Comparison of ENCODE assay signal across 8 cellular contexts in genomic region chr16:2867987-2868789, GRCh38. TPM values are rescaled to one million over a fixed set of nuclear protein-coding genes. Genes with fewer than 3 reads are reported as not detected.
DNase-seq lines count a peak whose midpoint lies in the region; TF ChIP-seq lines count a peak whose summit lies in the region.

No MANE protein-coding gene starts in this region.

- H3K27me3 Mint-ChIP-seq in activated naive CD4-positive, alpha-beta T cell treated with anti-CD3 and anti-CD28 coated beads, Interleukin-2, amount 50 U/mL, for 24 hours, result no peaks in the 10 kb centered on the region

- TF ChIP-seq CTCF in HEK293 (tag by site-specific recombination; IDR thresholded peaks at IDR 0.05), result peak; percentile 97

- H3K4me1 Mint-ChIP-seq in activated naive CD4-positive, alpha-beta T cell treated with anti-CD3 and anti-CD28 coated beads, Interleukin-2, amount 50 U/mL, for 24 hours, result peaks cover 5% of the 10 kb centered on the region

- H3K27ac Mint-ChIP-seq in activated naive CD4-positive, alpha-beta T cell treated with anti-CD3 and anti-CD28 coated beads, Interleukin-2, amount 50 U/mL, for 24 hours, result peak overlapping the region; percentile 92

- no peaks in the 10 kb centered on the region for H3K9me3 Mint-ChIP-seq in activated naive CD4-positive, alpha-beta T cell treated with anti-CD3 and anti-CD28 coated beads, Interleukin-2, amount 50 U/mL, for 24 hours

- peak overlapping the region; percentile 68 for H3K4me3 ChIP-seq in HEK293 (ENCODE audit: low read depth, low read length)

- H3K36me3 Mint-ChIP-seq in activated naive CD4-positive, alpha-beta T cell treated with anti-CD3 and anti-CD28 coated beads, Interleukin-2, amount 50 U/mL, for 24 hours, result no peaks in the 10 kb centered on the region

- H3K4me3 Mint-ChIP-seq in activated naive CD4-positive, alpha-beta T cell treated with anti-CD3 and anti-CD28 coated beads, Interleukin-2, amount 50 U/mL, for 24 hours, result peak overlapping the region; percentile 91

- no peaks in the 10 kb centered on the region for H3K36me3 ChIP-seq in HEK293 (ENCODE audit: control insufficient read depth in 2 of 2, insufficient read depth in 1 of 2, low read length in 2 of 2)

- CTCF ChIA-PET in HEK293 (lab: Yijun Ruan, JAX), result interaction anchor here (0.6 to 1.9 kb wide), 41 partner anchors 14 to 249 kb away, joined by 3 to 25 read pairs (median 5); partner anchors contain the start of genes ELOB, FLYWCH1, FLYWCH2 and KCTD5

- H3K4me1 ChIP-seq in HEK293 (ENCODE audit: control insufficient read depth, insufficient read depth, low read length), result no peaks in the 10 kb centered on the region

- H3K27ac ChIP-seq in HEK293 (ENCODE audit: extremely low read depth, low read depth, low read length) (peak overlapping the region; percentile 67), temporal lobe (ENCODE audit: low read depth, low read length) (peak overlapping the region; percentile 59)

- DNase-seq in GM03348 (ENCODE audit: low spot score), result peak; percentile 97
- DNase-seq in MV-4-11 (lab: John Stamatoyannopoulos, UW), result peak; percentile 97
- peak; percentile 91 for DNase-seq in SK-N-DZ (ENCODE audit: low spot score)
- DNase-seq in glomerular endothelial cell (ENCODE audit: extremely low read depth, low read depth, low spot score), result peak; percentile 66
- peak; percentile 93 for DNase-seq in occipital lobe (lab: John Stamatoyannopoulos, UW)

- H3K9me3 ChIP-seq in HEK293 (ENCODE audit: control insufficient read depth, insufficient read depth, low read depth, low read length), result no peaks in the 10 kb centered on the region

- POLR2A ChIA-PET in HEK293 (lab: Yijun Ruan, JAX), result interaction anchor here (0.7 to 2.0 kb wide), 14 partner anchors 13 to 195 kb away, joined by 3 to 18 read pairs (median 4); partner anchors contain the start of genes ELOB, FLYWCH1, FLYWCH2 and KCTD5

TF ChIP-seq in HEK293, 187 proteins besides CTCF, POLR2A, EP300 and RAD21 (continues in another document):
- no peak for TF ChIP-seq HOXD13 (CRISPR knock-in tag; IDR thresholded peaks at IDR 0.05; ENCODE audit: borderline replicate concordance)
- TF ChIP-seq ZNF580 (tag by site-specific recombination; IDR thresholded peaks at IDR 0.05), result 0 out of 2 replicates have a peak, but pooled peaks have one; percentile 34
- TF ChIP-seq ZNF354C (tag by site-specific recombination; IDR thresholded peaks at IDR 0.05; ENCODE audit: borderline replicate concordance, low read depth), result no peak
- no peak for TF ChIP-seq ZSCAN23 (tag by site-specific recombination; IDR thresholded peaks at IDR 0.05)
- peak; percentile 51; the same call in 1 of the 2 replicates for TF ChIP-seq PRDM4 (tag by site-specific recombination; IDR thresholded peaks at IDR 0.05)
- TF ChIP-seq ZNF664 (tag by site-specific recombination; IDR thresholded peaks at IDR 0.05), result no peak
- TF ChIP-seq ZBTB49 (tag by site-specific recombination; IDR thresholded peaks at IDR 0.05; ENCODE audit: low read depth), result no peak
- peak; percentile 50; the same call in 1 of the 2 replicates for TF ChIP-seq ZNF843 (tag by site-specific recombination; IDR thresholded peaks at IDR 0.05)
- TF ChIP-seq SALL2 (tag by site-specific recombination; IDR thresholded peaks at IDR 0.05; ENCODE audit: borderline replicate concordance), result no peak
- TF ChIP-seq REST (tag by site-specific recombination; IDR thresholded peaks at IDR 0.05), result peak; percentile 66
- TF ChIP-seq HOXA7 (CRISPR knock-in tag; IDR thresholded peaks at IDR 0.05; ENCODE audit: borderline replicate concordance), result no peak
- TF ChIP-seq YY2 (tag by site-specific recombination; IDR thresholded peaks at IDR 0.05), result peak; percentile 98
- TF ChIP-seq ZNF677 (tag by site-specific recombination; IDR thresholded peaks at IDR 0.05), result no peak

RNA-seq across cellular contexts. Expression of gene PRSS22, which starts 10.2 kb away (rescaled TPM):
- polyA plus RNA-seq in SK-N-DZ (2014; cell fraction: cytosol; rRNA removed), result not detected in 2 replicates
- not detected in 2 replicates for polyA plus RNA-seq in SK-N-DZ (2014; cell fraction: nucleus; rRNA removed)
- total RNA-seq in glomerular endothelial cell, result 0.44 TPM in 1 of 2 replicates, not detected in the other
- total RNA-seq in occipital lobe, result not detected
- not detected for total RNA-seq in temporal lobe

RNA-seq across cellular contexts. Expression of gene FLYWCH2, which starts 14.8 kb away (rescaled TPM):
- 109 and 111 TPM in 2 replicates for polyA plus RNA-seq in SK-N-DZ (2014; cell fraction: cytosol; rRNA removed)
- 50.3 and 65.1 TPM in 2 replicates for polyA plus RNA-seq in SK-N-DZ (2014; cell fraction: nucleus; rRNA removed)
- total RNA-seq in glomerular endothelial cell, result 81.6 and 96.0 TPM in 2 replicates
- 43.8 TPM for total RNA-seq in occipital lobe
- total RNA-seq in temporal lobe, result 28.3 TPM

RNA-seq across cellular contexts. Expression of gene ZG16B, which starts 38.1 kb away (rescaled TPM):
- not detected in 2 replicates for polyA plus RNA-seq in SK-N-DZ (2014; cell fraction: cytosol; rRNA removed)
- 0.32 and 1.5 TPM in 2 replicates for polyA plus RNA-seq in SK-N-DZ (2014; cell fraction: nucleus; rRNA removed)
- total RNA-seq in glomerular endothelial cell, result 0.99 TPM in 1 of 2 replicates, not detected in the other
- 0.47 TPM for total RNA-seq in occipital lobe
- total RNA-seq in temporal lobe, result 0.25 TPM

RNA-seq across cellular contexts. Expression of gene FLYWCH1, which starts 43.5 kb away (rescaled TPM):
- polyA plus RNA-seq in SK-N-DZ (2014; cell fraction: cytosol; rRNA removed), result 8.9 and 24.9 TPM in 2 replicates
- polyA plus RNA-seq in SK-N-DZ (2014; cell fraction: nucleus; rRNA removed), result 16.2 and 22.0 TPM in 2 replicates
- 49.2 and 56.5 TPM in 2 replicates for total RNA-seq in glomerular endothelial cell
- 20.7 TPM for total RNA-seq in occipital lobe
- 19.4 TPM for total RNA-seq in temporal lobe

RNA-seq across cellular contexts. Expression of gene PRSS21, which starts 51.2 kb away (rescaled TPM):
- 0.59 and 3.0 TPM in 2 replicates for polyA plus RNA-seq in SK-N-DZ (2014; cell fraction: cytosol; rRNA removed)
- 12.7 and 14.8 TPM in 2 replicates for polyA plus RNA-seq in SK-N-DZ (2014; cell fraction: nucleus; rRNA removed)
- not detected in 2 replicates for total RNA-seq in glomerular endothelial cell
- not detected for total RNA-seq in occipital lobe
- total RNA-seq in temporal lobe, result not detected

Comparison
In these comparisons a context has a peak if more than half of its experiments do, and no peak if none do; other contexts are left out.
1. Peak in every context shown above with its lines: DNase-seq, H3K4me3 ChIP-seq and H3K27ac ChIP-seq.